ENCODE assay signal across 8 cellular contexts in genomic region chr11:77474509-77475070, GRCh38. TPM values are rescaled to one million over a fixed set of nuclear protein-coding genes. Genes with fewer than 3 reads are reported as not detected.
DNase-seq lines count a peak whose midpoint lies in the region; TF ChIP-seq lines count a peak whose summit lies in the region.

No MANE protein-coding gene starts in this region.

- H3K4me3 ChIP-seq in DOHH2 (ENCODE audit: low read length): peak overlapping the region; percentile 71
- peak overlapping the region; percentile 67 for H3K4me3 ChIP-seq in ovary
- no peak overlapping the region for H3K4me3 ChIP-seq in lower leg skin (ENCODE audit: low read depth, poor library complexity, severe bottlenecking)

- TF ChIP-seq POLR2A in ovary (IDR thresholded peaks at IDR 0.05) (peak; percentile 25), lower leg skin (IDR thresholded peaks at IDR 0.05) (no peak)

- H3K79me2 ChIP-seq in DOHH2 (ENCODE audit: control insufficient read depth, low read length): no peaks in the 10 kb centered on the region

- peaks cover 29% of the 10 kb centered on the region for H3K27me3 ChIP-seq in DOHH2 (ENCODE audit: control insufficient read depth, low read length)
- no peaks in the 10 kb centered on the region for H3K27me3 ChIP-seq in ovary

- 14 to 20% (median 18%) methylated on average over 17 of the region's 17 CpGs for WGBS in ovary, 3 donors
- WGBS in lower leg skin, 2 donors: 25 to 27% methylated on average over 17 of the region's 17 CpGs

- no peaks in the 10 kb centered on the region for H4K20me1 ChIP-seq in DOHH2 (ENCODE audit: control insufficient read depth, insufficient read depth, low read depth, low read length)

- POLR2A ChIA-PET in RWPE1 (lab: Yijun Ruan, JAX; ENCODE audit: low non-redundant PET): no interaction called here

- H3K27ac ChIP-seq in DOHH2 (ENCODE audit: low read depth, low read length): no peak overlapping the region
- peak overlapping the region; percentile 65 for H3K27ac ChIP-seq in RWPE1
- peak overlapping the region; percentile 45 for H3K27ac ChIP-seq in epithelial cell of prostate
- H3K27ac ChIP-seq in ovary: peak overlapping the region; percentile 86 to 90

- H3K9me3 ChIP-seq in DOHH2 (ENCODE audit: control insufficient read depth, insufficient read depth, low read length) (no peaks in the 10 kb centered on the region), ovary (no peaks in the 10 kb centered on the region)

- H3K4me1 ChIP-seq in DOHH2 (ENCODE audit: control insufficient read depth, low read length) (peaks cover 3% of the 10 kb centered on the region; the same call in 1 of the 2 replicates), ovary (ENCODE audit: insufficient read depth) (peaks cover 5% of the 10 kb centered on the region)

- TF ChIP-seq EP300 in ovary (IDR thresholded peaks at IDR 0.05): no peak

- peak; percentile 4 for DNase-seq in RWPE1 (ENCODE audit: low spot score)
- DNase-seq in epithelial cell of prostate (ENCODE audit: low read depth, low spot score): no peak
- no peak for DNase-seq in ovary
- no peak for DNase-seq in NCI-H1092 treated with DMSO at 0.1 percent for 48 hours (lab: John Stamatoyannopoulos, UW)
- no peak for DNase-seq in AG08396 (ENCODE audit: low spot score)
- no peak for DNase-seq in 8988T
- no peak for DNase-seq in lower leg skin (ENCODE audit: low spot score in 2 of 2)

- CTCF ChIA-PET in RWPE1 (lab: Yijun Ruan, JAX): interaction anchor here (1.1 to 1.4 kb wide), 2 partner anchors 50 to 74 kb away, joined by 6 read pairs; no protein-coding TSS in a partner anchor

- H3K36me3 ChIP-seq in DOHH2 (ENCODE audit: control insufficient read depth, low read length) (no peaks in the 10 kb centered on the region), ovary (no peaks in the 10 kb centered on the region)

- intact Hi-C loops in ovary (cut with DNase I) (loop anchor here in 2 of 4 donors (10.0 kb wide), 3 partner anchors 120 to 350 kb away; partner anchors contain the start of gene MYO7A (in 1 of the 2)), lower leg skin (cut with DNase I; ENCODE audit: low total_unique reads) (no loop called here)

- H3F3A ChIP-seq in DOHH2 (ENCODE audit: control insufficient read depth, insufficient read depth): no peaks in the 10 kb centered on the region

- peak overlapping the region; percentile 63 for H3K4me2 ChIP-seq in DOHH2 (ENCODE audit: low read length)

- TF ChIP-seq CTCF in DOHH2 (IDR thresholded peaks at IDR 0.05; ENCODE audit: low read depth, low read length, poor library complexity, severe bottlenecking) (no peak), RWPE1 (conservative IDR thresholded peaks at IDR 0.05; ENCODE audit: low read depth) (no peak), ovary (IDR thresholded peaks at IDR 0.05) (no peak), lower leg skin (IDR thresholded peaks at IDR 0.05) (no peak)

- H3K9me2 ChIP-seq in DOHH2 (replicated peaks; ENCODE audit: control insufficient read depth, low read length): no peaks in the 10 kb centered on the region

RNA-seq across cellular contexts. Expression of gene PAK1, which starts 0.7 kb away (rescaled TPM):
- total RNA-seq in ovary: 10 to 100 TPM; 31.2 to 48.1 (median 42.3) TPM
- polyA plus RNA-seq in ovary: 10 to 100 TPM; 18.4 to 53.0 TPM
- total RNA-seq in lower leg skin: 10 to 100 TPM; 17.8 to 34.5 (median 21.6) TPM
